ENCODE assay signal across 1 cellular context in genomic region chr15:45402162-45402954, GRCh38.
TF ChIP-seq lines count a peak whose summit lies in the region.

No MANE protein-coding gene starts in this region.

TF ChIP-seq in HepG2, 621 proteins besides CTCF, POLR2A, EP300 and RAD21 (continued from another document and continues in another):
- TF ChIP-seq UBTF (CRISPR knock-in tag; IDR thresholded peaks at IDR 0.05) (peak; percentile 99), TRIM24 (CRISPR knock-in tag; IDR thresholded peaks at IDR 0.05) (0 out of 2 replicates have a peak, but pooled peaks have one; percentile 21), YEATS2 (CRISPR knock-in tag; IDR thresholded peaks at IDR 0.05; ENCODE audit: borderline replicate concordance) (peak; percentile 94), HOXA5 (CRISPR knock-in tag; IDR thresholded peaks at IDR 0.05) (peak; percentile 54; the same call in 1 of the 2 replicates), HMGXB3 (CRISPR knock-in tag; IDR thresholded peaks at IDR 0.05; ENCODE audit: borderline replicate concordance) (0 out of 2 replicates have a peak, but pooled peaks have one; percentile 69), HDAC6 (IDR thresholded peaks at IDR 0.05; ENCODE audit: low read depth, low read length) (no peak), DBP (CRISPR knock-in tag; IDR thresholded peaks at IDR 0.05; ENCODE audit: not compliant biosample characterization) (peak; percentile 37), ZBTB38 (CRISPR knock-in tag; IDR thresholded peaks at IDR 0.05) (peak; percentile 45; the same call in 1 of the 2 replicates), LCORL (IDR thresholded peaks at IDR 0.05) (no peak), LCORL (CRISPR knock-in tag; IDR thresholded peaks at IDR 0.05) (0 out of 2 replicates have a peak, but pooled peaks have one; percentile 15), IKZF5 (CRISPR knock-in tag; IDR thresholded peaks at IDR 0.05) (peak; percentile 67; the same call in 1 of the 2 replicates), GABPB1 (CRISPR knock-in tag; IDR thresholded peaks at IDR 0.05) (peak; percentile 97), NR1H2 (CRISPR knock-in tag; IDR thresholded peaks at IDR 0.05; ENCODE audit: borderline replicate concordance, low read depth) (no peak), MAFG (CRISPR knock-in tag; IDR thresholded peaks at IDR 0.05) (no peak), ZNF547 (CRISPR knock-in tag; IDR thresholded peaks at IDR 0.05) (peak; percentile 59), ZNF580 (CRISPR knock-in tag; IDR thresholded peaks at IDR 0.05; ENCODE audit: borderline replicate concordance, low read depth) (peak; percentile 83), ZNF446 (CRISPR knock-in tag; IDR thresholded peaks at IDR 0.05) (no peak; the same call in 1 of the 2 replicates), MIER3 (CRISPR knock-in tag; IDR thresholded peaks at IDR 0.05; ENCODE audit: borderline replicate concordance) (peak; percentile 83), SMAD3 (CRISPR knock-in tag; IDR thresholded peaks at IDR 0.05) (0 out of 2 replicates have a peak, but pooled peaks have one; percentile 28), ZNF44 (CRISPR knock-in tag; IDR thresholded peaks at IDR 0.05) (no peak), POLR2AphosphoS2 (IDR thresholded peaks at IDR 0.05; ENCODE audit: low read depth, low read length) (no peak), ZNF362 (CRISPR knock-in tag; IDR thresholded peaks at IDR 0.05; ENCODE audit: borderline replicate concordance) (0 out of 2 replicates have a peak, but pooled peaks have one; percentile 13), ZFP1 (CRISPR knock-in tag; IDR thresholded peaks at IDR 0.05) (peak; percentile 59; the same call in 1 of the 2 replicates), ATF7-NPFF (CRISPR knock-in tag; IDR thresholded peaks at IDR 0.05; ENCODE audit: low read depth) (peak; percentile 66; the same call in 1 of the 2 replicates), ARNT2 (CRISPR knock-in tag; IDR thresholded peaks at IDR 0.05; ENCODE audit: low read depth) (no peak; the same call in 1 of the 2 replicates), ATRX (CRISPR knock-in tag; IDR thresholded peaks at IDR 0.05; ENCODE audit: borderline replicate concordance) (no peak), ZNF3 (CRISPR knock-in tag; IDR thresholded peaks at IDR 0.05) (no peak), REPIN1 (CRISPR knock-in tag; IDR thresholded peaks at IDR 0.05; ENCODE audit: borderline replicate concordance, low read depth) (peak; percentile 89), ZNF777 (CRISPR knock-in tag; IDR thresholded peaks at IDR 0.05) (peak; percentile 98), NCOR1 (IDR thresholded peaks at IDR 0.05; ENCODE audit: borderline replicate concordance, low read length) (no peak), ZNF639 (CRISPR knock-in tag; conservative IDR thresholded peaks at IDR 0.05) (peak; percentile 50; the same call in 1 of the 2 replicates), TP53 (CRISPR knock-in tag; conservative IDR thresholded peaks at IDR 0.05) (0 out of 2 replicates have a peak, but pooled peaks have one; percentile 61), FOXO4 (CRISPR knock-in tag; conservative IDR thresholded peaks at IDR 0.05) (0 out of 2 replicates have a peak, but pooled peaks have one; percentile 92), SALL2 (CRISPR knock-in tag; IDR thresholded peaks at IDR 0.05) (peak; percentile 49), TRAFD1 (CRISPR knock-in tag; IDR thresholded peaks at IDR 0.05; ENCODE audit: borderline replicate concordance) (no peak; the same call in 1 of the 2 replicates), ZNF710 (CRISPR knock-in tag; IDR thresholded peaks at IDR 0.05; ENCODE audit: borderline replicate concordance) (peak; percentile 30; the same call in 1 of the 2 replicates), SP2 (CRISPR knock-in tag; IDR thresholded peaks at IDR 0.05) (peak; percentile 96), ZNF350 (CRISPR knock-in tag; IDR thresholded peaks at IDR 0.05; ENCODE audit: borderline replicate concordance, low read depth) (peak; percentile 56; the same call in 1 of the 2 replicates), PAX8 (CRISPR knock-in tag; IDR thresholded peaks at IDR 0.05; ENCODE audit: borderline replicate concordance) (0 out of 2 replicates have a peak, but pooled peaks have one; percentile 45), POLR2G (IDR thresholded peaks at IDR 0.05; ENCODE audit: low read depth, low read length) (peak; percentile 90), E2F1 (CRISPR knock-in tag; IDR thresholded peaks at IDR 0.05) (peak; percentile 58), RELA (CRISPR knock-in tag; IDR thresholded peaks at IDR 0.05) (peak; percentile 25; the same call in 1 of the 2 replicates), BCL6 (CRISPR knock-in tag; IDR thresholded peaks at IDR 0.05) (peak; percentile 90)
